ENCODE assay signal across 21 cellular contexts in genomic region chr1:17121881-17122280, GRCh38. TPM values are rescaled to one million over a fixed set of nuclear protein-coding genes. Genes with fewer than 3 reads are reported as not detected.
DNase-seq lines count a peak whose midpoint lies in the region; ATAC-seq, FAIRE-seq and TF ChIP-seq lines count a peak whose summit lies in the region.
"Had no signal": no experiment of that assay in that cellular context is flagged by ENCODE, and none has a peak within 500 bp of the region (broad histone marks: within the 10 kb centered on the region; RNA-seq: fewer than 3 reads in every experiment).

No MANE protein-coding gene starts in this region.

- H3K27me3 ChIP-seq in Panc1 (ENCODE audit: control insufficient read depth, insufficient read depth, low read length) (no peaks in the 10 kb centered on the region), psoas muscle (ENCODE audit: insufficient read depth in 3 of 3, low read length in 2 of 3) (no peaks in the 10 kb centered on the region), lower lobe of right lung (ENCODE audit: low read depth) (peaks cover 31% of the 10 kb centered on the region)

- H3K9me3 Mint-ChIP-seq in effector memory CD8-positive, alpha-beta T cell: no peaks in the 10 kb centered on the region
- H3K9me3 Mint-ChIP-seq: activated naive CD8-positive, alpha-beta T cell treated with anti-CD3 and anti-CD28 coated beads for 36 hours had no signal

- DNase-seq in EH (ENCODE audit: low read depth): peak; percentile 27
- DNase-seq in Panc1 (ENCODE audit: low read depth, low spot score): no peak
- peak; percentile 10 for DNase-seq in fibroblast of mammary gland (ENCODE audit: low read depth)
- peak in 1 of 2 donors; percentile 74 for DNase-seq in psoas muscle
- no peak for DNase-seq in GM12892 (ENCODE audit: insufficient read length)
- no peak for DNase-seq in effector memory CD8-positive, alpha-beta T cell
- DNase-seq in anterior cingulate cortex (lab: John Stamatoyannopoulos, UW): no peak
- DNase-seq in lower lobe of right lung: no peak
- DNase-seq: activated CD4-positive, CD25-positive, alpha-beta regulatory T cell; activated naive CD8-positive, alpha-beta T cell treated with anti-CD3 and anti-CD28 coated beads for 36 hours; activated T-cell treated with anti-CD3 and anti-CD28 coated beads, Interleukin-2, amount 50 U/mL, for 48 hours; dermis blood vessel endothelial cell; OCI-M1; right cardiac atrium; stimulated activated naive CD8-positive, alpha-beta T cell treated with anti-CD3 and anti-CD28 coated beads, Interleukin-15, Interleukin-2, amounts not matched to agents 100 U/mL and 50 U/mL, for 24 hours; T-helper 2 cell; trophoblast cell had no signal

- WGBS in psoas muscle, 3 donors: 24 to 36% (median 33%) methylated on average over 8 of the region's 8 CpGs

- ATAC-seq in Panc1: no peak
- ATAC-seq in psoas muscle: peak; percentile 50 to 72 (median 61)
- no peak for ATAC-seq in effector memory CD8-positive, alpha-beta T cell (replicated peaks)
- ATAC-seq in lower lobe of right lung: no peak
- ATAC-seq: right cardiac atrium; stimulated activated naive CD8-positive, alpha-beta T cell treated with anti-CD3 and anti-CD28 coated beads, Interleukin-15, Interleukin-2, amounts not matched to agents 100 U/mL and 50 U/mL, for 24 hours had no signal

- H3K27ac ChIP-seq in Panc1 (ENCODE audit: low read length): peak overlapping the region; percentile 77
- H3K27ac ChIP-seq in psoas muscle: peak overlapping the region; percentile 97
- no peak overlapping the region for H3K27ac ChIP-seq in lower lobe of right lung
- H3K27ac ChIP-seq: brain microvascular endothelial cell, epithelial cell of prostate had no signal

- in situ Hi-C loops in Panc1 (cut with HindIII; ENCODE audit: low pct_unique_long_range_greater_than_20kb, low sequenced_read_pairs): no loop called here

- no TSS peak for BruUV-seq in Panc1 (replicated peaks; lab: Mats Ljungman, UMichigan)

- no peaks in the 10 kb centered on the region for H3K36me3 Mint-ChIP-seq in effector memory CD8-positive, alpha-beta T cell (ENCODE audit: insufficient read depth)
- H3K36me3 Mint-ChIP-seq: activated naive CD8-positive, alpha-beta T cell treated with anti-CD3 and anti-CD28 coated beads for 36 hours had no signal

- H3K27me3 Mint-ChIP-seq in effector memory CD8-positive, alpha-beta T cell: peaks cover 44 to 90% of the 10 kb centered on the region in 2 donors

- FAIRE-seq in GM12892 (lab: Jason Lieb, UNC): no peak
- FAIRE-seq: frontal cortex had no signal

- H3K4me1 Mint-ChIP-seq in effector memory CD8-positive, alpha-beta T cell (ENCODE audit: low read depth in 2 of 2): peaks cover 0 to 12% of the 10 kb centered on the region in 2 donors

- intact Hi-C loops in Panc1 (cut with micrococcal nuclease; ENCODE audit: unreplicated experiment): no loop called here
- intact Hi-C loops in psoas muscle (cut with DNase I): loop anchor here in 1 of 2 donors (5.0 kb wide), 1 partner anchor 215 kb away; no protein-coding TSS in a partner anchor
- intact Hi-C loops in lower lobe of right lung (cut with DNase I): loop anchor here (10.0 kb wide), 1 partner anchor 113 kb away; no protein-coding TSS in a partner anchor

- H3K4me3 Mint-ChIP-seq in effector memory CD8-positive, alpha-beta T cell: no peak overlapping the region
- H3K4me3 Mint-ChIP-seq: activated naive CD8-positive, alpha-beta T cell treated with anti-CD3 and anti-CD28 coated beads for 36 hours had no signal

- CTCF ChIA-PET in Panc1 (lab: Charles Lee): interaction anchor here (0.7 to 2.1 kb wide), 2 partner anchors 115 to 223 kb away, joined by 3 to 7 read pairs; no protein-coding TSS in a partner anchor

- no peak for TF ChIP-seq POLR2A in GM12892 (IDR thresholded peaks at IDR 0.05; ENCODE audit: low read depth, low read length)

- H3K27ac Mint-ChIP-seq in effector memory CD8-positive, alpha-beta T cell: no peak overlapping the region
- H3K27ac Mint-ChIP-seq: activated naive CD8-positive, alpha-beta T cell treated with anti-CD3 and anti-CD28 coated beads for 36 hours had no signal

- no peaks in the 10 kb centered on the region for H3K9me3 ChIP-seq in Panc1 (ENCODE audit: control insufficient read depth, insufficient read depth, low read depth, low read length)
- no peaks in the 10 kb centered on the region for H3K9me3 ChIP-seq in psoas muscle
- no peaks in the 10 kb centered on the region for H3K9me3 ChIP-seq in lower lobe of right lung
- H3K9me3 ChIP-seq: left lung had no signal

- POLR2A ChIA-PET in Panc1 (lab: Charles Lee): no interaction called here

- no peaks in the 10 kb centered on the region for H3K36me3 ChIP-seq in Panc1 (ENCODE audit: control insufficient read depth, insufficient read depth, low read length)
- H3K36me3 ChIP-seq in psoas muscle (ENCODE audit: insufficient read depth in 1 of 2, low read depth in 1 of 2): peaks cover 0 to 4% of the 10 kb centered on the region in 2 donors
- no peaks in the 10 kb centered on the region for H3K36me3 ChIP-seq in lower lobe of right lung
- H3K36me3 ChIP-seq: brain microvascular endothelial cell, left lung had no signal

- no peak overlapping the region for H3K4me3 ChIP-seq in Panc1 (ENCODE audit: low read depth in 2 of 2, low read length in 2 of 2)
- H3K4me3 ChIP-seq in fibroblast of mammary gland (ENCODE audit: control insufficient read depth, low read depth, low read length): no peak overlapping the region
- no peak overlapping the region for H3K4me3 ChIP-seq in psoas muscle
- H3K4me3 ChIP-seq in lower lobe of right lung: no peak overlapping the region
- H3K4me3 ChIP-seq: left lung had no signal

- peaks cover 46% of the 10 kb centered on the region for H3K4me1 ChIP-seq in Panc1 (ENCODE audit: control insufficient read depth, insufficient read depth, low read length)
- H3K4me1 ChIP-seq in psoas muscle: peaks cover 29% of the 10 kb centered on the region
- peaks cover 33% of the 10 kb centered on the region for H3K4me1 ChIP-seq in lower lobe of right lung

- TF ChIP-seq CTCF in Panc1 (IDR thresholded peaks at IDR 0.05) (no peak), fibroblast of mammary gland (conservative IDR thresholded peaks at IDR 0.05; ENCODE audit: control insufficient read depth, insufficient read depth, low read depth, low read length) (no peak), psoas muscle (IDR thresholded peaks at IDR 0.05) (no peak), lower lobe of right lung (IDR thresholded peaks at IDR 0.05) (no peak)

RNA-seq across cellular contexts. Expression of gene PADI2, which starts 2.6 kb away (rescaled TPM):
- total RNA-seq in Panc1 (2021; ENCODE audit: unreplicated experiment) (507 TPM), psoas muscle (100 to 1,000 TPM; 198 to 956 (median 431) TPM), lower lobe of right lung (18.4 TPM)
- polyA plus RNA-seq in Panc1 (2012; ENCODE audit: insufficient read length): 830 TPM
- polyA plus RNA-seq in psoas muscle: 100 to 1,000 TPM in 1 of 3 donors, 10 to 100 TPM in 2; 58.1 to 101 (median 58.3) TPM
- 2.3 TPM for polyA plus RNA-seq in GM12892 (2012; ENCODE audit: missing spikeins)

Comparison
In these comparisons a context has a peak if more than half of its experiments do, and no peak if none do; other contexts are left out.
1. DNase-seq: peak in EH (single experiment) and fibroblast of mammary gland (single experiment); none in Panc1 (single experiment), GM12892 (single experiment), effector memory CD8-positive, alpha-beta T cell (0 of 3), anterior cingulate cortex (0 of 58) and lower lobe of right lung (single experiment).
2. ATAC-seq: peak in psoas muscle (4 of 4); none in Panc1 (single experiment), effector memory CD8-positive, alpha-beta T cell (single experiment) and lower lobe of right lung (0 of 2).
3. RNA of gene PADI2, which starts 2.6 kb away (total RNA-seq): 507 TPM in Panc1 (single experiment) and 198 to 956 TPM in psoas muscle; 18.4 TPM in lower lobe of right lung (single experiment); every median in the first group is over 10 times any median in the second.